Comparison of ENCODE assay signal across 8 cellular contexts in genomic region chr15:28098766-28099554, GRCh38. TPM values are rescaled to one million over a fixed set of nuclear protein-coding genes. Genes with fewer than 3 reads are reported as not detected.
A peak's percentile ranks its signal among the peaks of the same experiment; 100 is the strongest.
DNase-seq lines count a peak whose midpoint lies in the region; ATAC-seq and TF ChIP-seq lines count a peak whose summit lies in the region.

TSS of gene OCA2 (minus strand) at chr15:28099315. CDS start at chr15:28081874, 17,441 bp downstream.

- H3K9me2 ChIP-seq in MM.1S (replicated peaks; ENCODE audit: insufficient read depth, low read length): no peaks in the 10 kb centered on the region

- H3K79me2 ChIP-seq in MM.1S (ENCODE audit: low read length): no peaks in the 10 kb centered on the region

- no peaks in the 10 kb centered on the region for H3K9me3 Mint-ChIP-seq in T-cell
- H3K9me3 Mint-ChIP-seq in immature natural killer cell: peaks cover 0 to 1% (median 0%) of the 10 kb centered on the region in 6 donors

- in situ Hi-C loops in astrocyte of the spinal cord (cut with HindIII; ENCODE audit: low sequenced_read_pairs): no loop called here

- H3K27ac Mint-ChIP-seq in T-cell (no peak within 1 kb of the TSS), immature natural killer cell (peak within 1 kb of the TSS in 3 of 6 donors; percentile 47 to 82 (median 55))

- H3K4me3 ChIP-seq in astrocyte of the spinal cord (ENCODE audit: low read depth, low read length) (peak within 1 kb of the TSS; percentile 25), MM.1S (ENCODE audit: low read length) (no peak within 1 kb of the TSS)

- no peak within 1 kb of the TSS for H3K4me2 ChIP-seq in MM.1S (ENCODE audit: low read depth, low read length)

- H3K27me3 Mint-ChIP-seq in T-cell (peaks cover 32 to 63% of the 10 kb centered on the region in 2 donors), immature natural killer cell (ENCODE audit: low read depth in 3 of 3) (peaks cover 10 to 22% (median 17%) of the 10 kb centered on the region in 3 donors)

- H2AFZ ChIP-seq in MM.1S (ENCODE audit: low read length): no peak within 1 kb of the TSS

- peak in 3 of 4 experiments; percentile 13 to 44 (median 33) for ATAC-seq in T-cell (replicated peaks in 1 of 4)

- no peak within 1 kb of the TSS for H3K27ac ChIP-seq in MM.1S (ENCODE audit: low read length)

- H3K36me3 ChIP-seq in MM.1S (replicated peaks; ENCODE audit: insufficient read depth, low read length): no peaks in the 10 kb centered on the region

- no peaks in the 10 kb centered on the region for H3K4me1 ChIP-seq in MM.1S (ENCODE audit: low read length)

- DNase-seq in AG08396 (ENCODE audit: low spot score): peak; percentile 74
- peak; percentile 70 for DNase-seq in HuH-7 (ENCODE audit: low spot score)
- peak in 27 of 34 experiments; percentile 21 to 70 (median 45) for DNase-seq in T-cell
- peak; percentile 66 for DNase-seq in astrocyte of the spinal cord (ENCODE audit: low read depth, low spot score)
- DNase-seq in immature natural killer cell: peak; percentile 32 to 48 (median 34)
- DNase-seq in stimulated activated CD4-positive, alpha-beta T cell treated with anti-CD3 and anti-CD28 coated beads, Interleukin-4, amount 100 ng/mL, for 4 hours: peak; percentile 55 to 61
- no peak for DNase-seq in MM.1S
- no peak for DNase-seq in HPDE6-E6E7 (ENCODE audit: extremely low spot score)

- peaks cover 9% of the 10 kb centered on the region; the same call in 1 of the 2 replicates for H3K27me3 ChIP-seq in MM.1S (replicated peaks; ENCODE audit: insufficient read depth, low read length)

- no peaks in the 10 kb centered on the region for H3K36me3 Mint-ChIP-seq in T-cell
- H3K36me3 Mint-ChIP-seq in immature natural killer cell: peaks cover 0 to under 1% (median 0%) of the 10 kb centered on the region in 3 donors

- H3F3A ChIP-seq in MM.1S (ENCODE audit: insufficient read depth, low read length): no peaks in the 10 kb centered on the region

- H3K9me3 ChIP-seq in MM.1S (replicated peaks; ENCODE audit: insufficient read depth, low read length): no peaks in the 10 kb centered on the region

- H3K4me1 Mint-ChIP-seq in T-cell (peaks cover 24 to 41% (median 35%) of the 10 kb centered on the region in 3 donors), immature natural killer cell (peaks cover 36 to 44% of the 10 kb centered on the region in 2 donors)

- TF ChIP-seq CTCF in astrocyte of the spinal cord (IDR thresholded peaks at IDR 0.05; ENCODE audit: low read depth, low read length) (peak; percentile 39), MM.1S (IDR thresholded peaks at IDR 0.05; ENCODE audit: low read length) (no peak)

- peak within 1 kb of the TSS; percentile 22 to 79 (median 29) for H3K4me3 Mint-ChIP-seq in T-cell
- peak within 1 kb of the TSS; percentile 34 to 79 (median 65) for H3K4me3 Mint-ChIP-seq in immature natural killer cell

- no peaks in the 10 kb centered on the region for H4K20me1 ChIP-seq in MM.1S (ENCODE audit: insufficient read depth, low read length)

- H3K9ac ChIP-seq in MM.1S (ENCODE audit: low read length): no peak within 1 kb of the TSS

- CTCF ChIA-PET in T-cell (lab: Charles Lee): no interaction called here

- POLR2A ChIA-PET in T-cell (lab: Charles Lee): no interaction called here

RNA-seq across cellular contexts. Expression of gene OCA2, which starts in this region (rescaled TPM):
- total RNA-seq in T-cell: under 1 TPM in 2 of 5 donors, not detected in 3; 0.19 to 0.67 TPM
- under 1 TPM in 1 of 3 donors, not detected in 2; 0.50 TPM for polyA plus RNA-seq in immature natural killer cell

Comparison
In these comparisons a context has a peak if more than half of its experiments do, and no peak if none do; other contexts are left out.
1. Peak in DNase-seq and ATAC-seq in T-cell; RNA of the gene not detected or under 1 TPM.
2. Peak in DNase-seq in immature natural killer cell; RNA of the gene not detected or under 1 TPM.
3. DNase-seq: peak in AG08396 (single experiment), HuH-7 (single experiment), astrocyte of the spinal cord (single experiment) and stimulated activated CD4-positive, alpha-beta T cell treated with anti-CD3 and anti-CD28 coated beads, Interleukin-4, amount 100 ng/mL, for 4 hours (2 of 2); none in MM.1S (single experiment) and HPDE6-E6E7 (single experiment).